In the genomic region with DNA sequence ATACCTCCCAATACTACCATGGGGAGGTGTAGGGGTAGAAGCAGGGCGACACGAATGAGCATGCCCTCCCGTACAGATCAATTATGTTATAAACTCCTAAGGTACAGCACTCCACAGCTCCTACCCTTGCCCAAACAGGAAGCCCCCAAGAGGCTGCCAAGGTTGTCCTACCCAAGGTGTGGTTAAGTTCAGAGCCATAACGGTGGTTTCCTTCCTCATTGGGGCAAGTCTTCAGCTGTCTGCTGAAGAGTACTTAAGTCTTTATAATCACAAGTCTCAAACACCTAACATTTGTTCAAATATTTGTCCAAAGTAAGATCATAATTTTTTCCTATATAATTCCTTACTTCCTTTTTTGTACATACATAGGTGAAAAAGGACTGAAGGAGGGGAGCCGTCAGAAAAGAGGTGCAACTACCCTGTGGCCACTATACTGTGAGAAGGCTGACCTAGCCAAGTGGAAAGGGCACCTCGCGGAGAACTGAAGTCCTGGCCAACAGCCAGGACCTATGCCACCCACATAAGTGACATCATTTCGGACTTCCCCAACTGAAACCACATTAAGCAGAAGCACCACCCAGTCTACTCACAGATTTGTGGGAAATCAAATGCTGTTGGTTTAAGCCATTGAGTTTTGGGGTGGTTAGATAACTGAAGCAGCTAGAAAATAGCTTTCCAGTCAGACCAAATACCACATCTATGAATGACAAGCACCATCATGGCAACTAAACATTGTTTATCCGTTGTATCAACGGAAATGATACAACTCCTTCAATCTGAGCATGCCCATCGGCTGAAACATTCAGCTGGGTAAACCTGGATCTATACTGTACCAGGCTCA, we compare ENCODE assay signal across 2 cellular contexts.
TF ChIP-seq lines count a peak whose summit lies in the region.

No MANE protein-coding gene starts in this region.

TF ChIP-seq in HCT116, 20 proteins besides CTCF, POLR2A, EP300 and RAD21:
- TF ChIP-seq SP1 (IDR thresholded peaks at IDR 0.05; ENCODE audit: low read depth) = no peak
- peak; percentile 53; the same call in 1 of the 2 replicates for TF ChIP-seq EGR1 (IDR thresholded peaks at IDR 0.05; ENCODE audit: low read depth)

TF ChIP-seq in WTC11, 78 proteins besides CTCF, POLR2A, EP300 and RAD21:
- TF ChIP-seq RORB (CRISPR knock-in tag; IDR thresholded peaks at IDR 0.05) = no peak
- TF ChIP-seq SMAD3 (CRISPR knock-in tag; IDR thresholded peaks at IDR 0.05; ENCODE audit: borderline replicate concordance) = no peak
- no peak for TF ChIP-seq FOXP1 (CRISPR knock-in tag; IDR thresholded peaks at IDR 0.05; ENCODE audit: borderline replicate concordance)
- TF ChIP-seq, protein P1, sequence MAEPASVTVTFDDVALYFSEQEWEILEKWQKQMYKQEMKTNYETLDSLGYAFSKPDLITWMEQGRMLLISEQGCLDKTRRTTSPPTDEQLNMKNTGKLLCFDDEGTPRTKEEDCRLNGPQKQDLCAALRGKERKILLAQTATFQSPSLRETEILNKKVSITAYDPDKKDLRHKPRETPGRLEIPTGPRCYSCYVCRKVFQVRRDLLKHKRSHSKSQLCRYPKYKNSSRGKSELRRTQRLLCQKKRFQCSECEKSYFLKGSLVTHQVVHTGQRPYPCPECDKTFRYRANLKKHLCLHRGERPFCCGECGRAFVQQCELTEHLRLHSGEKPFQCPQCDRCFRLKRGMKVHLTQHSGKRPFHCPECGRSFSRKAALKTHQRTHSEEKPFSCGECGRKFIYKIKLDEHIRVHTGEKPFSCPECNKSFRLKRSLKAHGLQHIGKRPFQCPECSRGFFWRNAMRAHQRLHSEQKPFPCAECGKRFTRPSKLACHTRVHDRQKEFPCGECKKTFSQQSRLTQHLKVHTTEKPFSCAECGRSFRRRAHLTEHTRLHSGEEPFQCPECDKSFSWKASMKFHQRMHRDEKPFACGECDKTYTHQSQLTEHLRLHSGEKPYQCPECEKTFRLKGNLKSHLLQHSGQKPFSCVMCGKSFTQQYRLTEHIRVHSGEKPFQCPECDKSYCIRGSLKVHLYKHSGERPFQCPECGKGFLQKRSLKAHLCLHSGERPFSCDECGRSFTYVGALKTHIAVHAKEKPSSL (CRISPR knock-in tag; conservative IDR thresholded peaks at IDR 0.05) = no peak
